In genomic region chr2:64538764-64539433, GRCh38 we compare ENCODE assay signal across 13 cellular contexts. TPM values are rescaled to one million over a fixed set of nuclear protein-coding genes. Genes with fewer than 3 reads are reported as not detected.
DNase-seq lines count a peak whose midpoint lies in the region; ATAC-seq and TF ChIP-seq lines count a peak whose summit lies in the region.
"Had no signal": no experiment of that assay in that cellular context is flagged by ENCODE, and none has a peak within 500 bp of the region (broad histone marks: within the 10 kb centered on the region; RNA-seq: fewer than 3 reads in every experiment).

No MANE protein-coding gene starts in this region.

- CTCF ChIA-PET in WTC11 (lab: Charles Lee): interaction anchor here (1.6 kb wide), 1 partner anchor 16 kb away, joined by 5 read pairs; no protein-coding TSS in a partner anchor

- H3K36me3 Mint-ChIP-seq in CD4-positive, CD25-positive, alpha-beta regulatory T cell: peaks cover 13% of the 10 kb centered on the region
- peaks cover 6% of the 10 kb centered on the region for H3K36me3 Mint-ChIP-seq in activated naive CD8-positive, alpha-beta T cell treated with anti-CD3 and anti-CD28 coated beads, Interleukin-2, amount 50 U/mL, for 24 hours (ENCODE audit: low read depth)
- H3K36me3 Mint-ChIP-seq in WTC11: no peaks in the 10 kb centered on the region

- POLR2A ChIA-PET in WTC11 (lab: Charles Lee): interaction anchor here (1.0 kb wide), 1 partner anchor 16 kb away, joined by 4 read pairs; no protein-coding TSS in a partner anchor

- peak in 1 of 3 donors; percentile 20 for DNase-seq in CD4-positive, CD25-positive, alpha-beta regulatory T cell
- no peak for DNase-seq in activated naive CD8-positive, alpha-beta T cell treated with anti-CD3 and anti-CD28 coated beads, Interleukin-2, amount 50 U/mL, for 24 hours
- DNase-seq in Kasumi-1 (lab: John Stamatoyannopoulos, UW): no peak
- no peak for DNase-seq in SHP77 treated with DMSO at 0.1 percent for 48 hours (lab: John Stamatoyannopoulos, UW)
- DNase-seq in WTC11 (ENCODE audit: low spot score): no peak
- no peak for DNase-seq in NCI-H2227 (lab: John Stamatoyannopoulos, UW; ENCODE audit: unreplicated experiment)
- DNase-seq: activated CD4-positive, alpha-beta T cell treated with anti-CD3 and anti-CD28 coated beads, Interleukin-2, amount 50 U/mL, for 1 hour; naive thymus-derived CD4-positive, alpha-beta T cell; NCI-H774 had no signal

- H3K27me3 ChIP-seq in CD4-positive, CD25-positive, alpha-beta regulatory T cell (ENCODE audit: control insufficient read depth, insufficient read depth, low read length): no peaks in the 10 kb centered on the region

- peaks cover 51 to 80% (median 70%) of the 10 kb centered on the region in 4 donors for H3K4me1 Mint-ChIP-seq in CD4-positive, CD25-positive, alpha-beta regulatory T cell
- H3K4me1 Mint-ChIP-seq in activated naive CD8-positive, alpha-beta T cell treated with anti-CD3 and anti-CD28 coated beads, Interleukin-2, amount 50 U/mL, for 24 hours: peaks cover 84% of the 10 kb centered on the region
- peaks cover 13% of the 10 kb centered on the region for H3K4me1 Mint-ChIP-seq in WTC11

- no peaks in the 10 kb centered on the region for H3K27me3 Mint-ChIP-seq in CD4-positive, CD25-positive, alpha-beta regulatory T cell
- H3K27me3 Mint-ChIP-seq in activated naive CD8-positive, alpha-beta T cell treated with anti-CD3 and anti-CD28 coated beads, Interleukin-2, amount 50 U/mL, for 24 hours: no peaks in the 10 kb centered on the region
- no peaks in the 10 kb centered on the region for H3K27me3 Mint-ChIP-seq in WTC11 (ENCODE audit: low read depth)
- H3K27me3 Mint-ChIP-seq: naive thymus-derived CD4-positive, alpha-beta T cell had no signal

- no peak for ATAC-seq in CD4-positive, CD25-positive, alpha-beta regulatory T cell (ENCODE audit: low read depth in 2 of 2)
- ATAC-seq in GM18870 (IDR thresholded peaks at IDR 0.05; ENCODE audit: unreplicated experiment) (peak; percentile 35), HG02759 (IDR thresholded peaks at IDR 0.05; ENCODE audit: unreplicated experiment) (peak; percentile 57), WTC11 (no peak)
- ATAC-seq in activated naive CD8-positive, alpha-beta T cell treated with anti-CD3 and anti-CD28 coated beads, Interleukin-2, amount 50 U/mL, for 24 hours: peak; percentile 58
- ATAC-seq: esophagus mucosa; naive thymus-derived CD4-positive, alpha-beta T cell had no signal

- no peak overlapping the region for H3K27ac ChIP-seq in CD4-positive, CD25-positive, alpha-beta regulatory T cell (ENCODE audit: insufficient read depth, low read length, poor library complexity, severe bottlenecking)
- H3K27ac ChIP-seq: HL-60 had no signal

- H3K4me1 ChIP-seq in CD4-positive, CD25-positive, alpha-beta regulatory T cell (ENCODE audit: control insufficient read depth, insufficient read depth, low read length, poor library complexity, severe bottlenecking): peaks cover 40% of the 10 kb centered on the region

- peak overlapping the region in 1 of 3 donors; percentile 55 for H3K27ac Mint-ChIP-seq in CD4-positive, CD25-positive, alpha-beta regulatory T cell
- H3K27ac Mint-ChIP-seq in activated naive CD8-positive, alpha-beta T cell treated with anti-CD3 and anti-CD28 coated beads, Interleukin-2, amount 50 U/mL, for 24 hours: no peak overlapping the region
- H3K27ac Mint-ChIP-seq in WTC11: no peak overlapping the region

- peak overlapping the region; percentile 35 for H3K4me3 ChIP-seq in CD4-positive, CD25-positive, alpha-beta regulatory T cell (ENCODE audit: low read depth, low read length)

- no peaks in the 10 kb centered on the region for H3K9me3 ChIP-seq in CD4-positive, CD25-positive, alpha-beta regulatory T cell (ENCODE audit: control insufficient read depth in 2 of 2, low read length in 2 of 2)

- TF ChIP-seq CTCF in WTC11 (IDR thresholded peaks at IDR 0.05): no peak

- peak overlapping the region; percentile 21 to 64 (median 42) for H3K4me3 Mint-ChIP-seq in CD4-positive, CD25-positive, alpha-beta regulatory T cell
- no peak overlapping the region for H3K4me3 Mint-ChIP-seq in activated naive CD8-positive, alpha-beta T cell treated with anti-CD3 and anti-CD28 coated beads, Interleukin-2, amount 50 U/mL, for 24 hours
- H3K4me3 Mint-ChIP-seq in WTC11: no peak overlapping the region

- no peaks in the 10 kb centered on the region for H3K36me3 ChIP-seq in CD4-positive, CD25-positive, alpha-beta regulatory T cell (ENCODE audit: control insufficient read depth, insufficient read depth, low read length)

- H3K9me3 Mint-ChIP-seq in CD4-positive, CD25-positive, alpha-beta regulatory T cell: no peaks in the 10 kb centered on the region
- no peaks in the 10 kb centered on the region for H3K9me3 Mint-ChIP-seq in activated naive CD8-positive, alpha-beta T cell treated with anti-CD3 and anti-CD28 coated beads, Interleukin-2, amount 50 U/mL, for 24 hours
- no peaks in the 10 kb centered on the region for H3K9me3 Mint-ChIP-seq in WTC11
- H3K9me3 Mint-ChIP-seq: naive thymus-derived CD4-positive, alpha-beta T cell had no signal

TF ChIP-seq in WTC11, 78 proteins besides CTCF, POLR2A, EP300 and RAD21:
- TF ChIP-seq TCF7 (CRISPR knock-in tag; IDR thresholded peaks at IDR 0.05; ENCODE audit: low read depth) (no peak), PREB (CRISPR knock-in tag; IDR thresholded peaks at IDR 0.05; ENCODE audit: borderline replicate concordance) (no peak), IRF2 (CRISPR knock-in tag; IDR thresholded peaks at IDR 0.05; ENCODE audit: borderline replicate concordance, low read depth) (no peak), NR3C1 (CRISPR knock-in tag; conservative IDR thresholded peaks at IDR 0.05; ENCODE audit: low read depth) (no peak), ZSCAN18 (CRISPR knock-in tag; IDR thresholded peaks at IDR 0.05) (no peak), ZBTB21 (CRISPR knock-in tag; IDR thresholded peaks at IDR 0.05; ENCODE audit: borderline replicate concordance) (no peak), ZNF121 (CRISPR knock-in tag; IDR thresholded peaks at IDR 0.05) (no peak)
- TF ChIP-seq, protein P1, sequence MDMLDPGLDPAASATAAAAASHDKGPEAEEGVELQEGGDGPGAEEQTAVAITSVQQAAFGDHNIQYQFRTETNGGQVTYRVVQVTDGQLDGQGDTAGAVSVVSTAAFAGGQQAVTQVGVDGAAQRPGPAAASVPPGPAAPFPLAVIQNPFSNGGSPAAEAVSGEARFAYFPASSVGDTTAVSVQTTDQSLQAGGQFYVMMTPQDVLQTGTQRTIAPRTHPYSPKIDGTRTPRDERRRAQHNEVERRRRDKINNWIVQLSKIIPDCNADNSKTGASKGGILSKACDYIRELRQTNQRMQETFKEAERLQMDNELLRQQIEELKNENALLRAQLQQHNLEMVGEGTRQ (CRISPR knock-in tag; IDR thresholded peaks at IDR 0.05): no peak

RNA-seq across cellular contexts. Expression of gene AFTPH, which starts 14.8 kb away (rescaled TPM):
- 45.0 TPM for total RNA-seq in CD4-positive, CD25-positive, alpha-beta regulatory T cell
- 10 to 100 TPM; 23.7 to 37.0 (median 28.2) TPM for polyA plus RNA-seq in CD4-positive, CD25-positive, alpha-beta regulatory T cell
- 14.9 to 16.3 TPM (median 15.0 TPM) in 3 replicates for total RNA-seq in WTC11 (2021)

Comparison
In these comparisons a context has a peak if more than half of its experiments do, and no peak if none do; other contexts are left out.
1. ATAC-seq: peak in GM18870 (single experiment), HG02759 (single experiment) and activated naive CD8-positive, alpha-beta T cell treated with anti-CD3 and anti-CD28 coated beads, Interleukin-2, amount 50 U/mL, for 24 hours (single experiment); none in CD4-positive, CD25-positive, alpha-beta regulatory T cell (0 of 2) and WTC11 (single experiment).
2. H3K4me3 Mint-ChIP-seq: peak in CD4-positive, CD25-positive, alpha-beta regulatory T cell (4 of 4); none in activated naive CD8-positive, alpha-beta T cell treated with anti-CD3 and anti-CD28 coated beads, Interleukin-2, amount 50 U/mL, for 24 hours (single experiment) and WTC11 (single experiment).